In genomic region chr5:26416911-26417310, GRCh38 we compare ENCODE assay signal across 17 cellular contexts.
DNase-seq lines count a peak whose midpoint lies in the region; ATAC-seq and TF ChIP-seq lines count a peak whose summit lies in the region.
"Had no signal": no experiment of that assay in that cellular context is flagged by ENCODE, and none has a peak within 500 bp of the region (broad histone marks: within the 10 kb centered on the region; RNA-seq: fewer than 3 reads in every experiment).

No MANE protein-coding gene starts in this region.

- no peaks in the 10 kb centered on the region for H3K9me2 ChIP-seq in SU-DHL-6 (replicated peaks; ENCODE audit: insufficient read depth, low read length)

- H3K4me3 ChIP-seq in SU-DHL-6 (ENCODE audit: insufficient read depth, low read length, poor library complexity, severe bottlenecking) (no peak overlapping the region), mucosa of descending colon (no peak overlapping the region), spleen (no peak overlapping the region), aorta (ENCODE audit: low read length in 2 of 2) (no peak overlapping the region)
- H3K4me3 ChIP-seq: BLaER1 treated with 17β-estradiol and CSF1 and Interleukin-3, amounts not matched to agents 10 nM and 100 nM had no signal

- H3K9me3 ChIP-seq in SU-DHL-6 (ENCODE audit: insufficient read depth, low read length) (peaks cover 6% of the 10 kb centered on the region; the same call in 1 of the 2 replicates), mucosa of descending colon (peaks cover 32% of the 10 kb centered on the region), spleen (peaks cover 0 to 19% (median 5%) of the 10 kb centered on the region in 8 donors), aorta (ENCODE audit: control insufficient read depth, low read length) (no peaks in the 10 kb centered on the region)
- H3K9me3 ChIP-seq: BLaER1 treated with 17β-estradiol and CSF1 and Interleukin-3, amounts not matched to agents 10 nM and 100 nM had no signal

- H3K27ac ChIP-seq in SU-DHL-6 (ENCODE audit: low read depth, low read length) (no peak overlapping the region), spleen (no peak overlapping the region), aorta (ENCODE audit: low read depth in 1 of 2, low read length in 2 of 2) (no peak overlapping the region)
- H3K27ac ChIP-seq: BLaER1 treated with 17β-estradiol and CSF1 and Interleukin-3, amounts not matched to agents 10 nM and 100 nM had no signal

- WGBS in spleen, 5 donors, result 78 to 92% (median 84%) methylated on average over 2 to 5 of the region's 5 CpGs
- WGBS in aorta, 2 donors, result 85 to 90% methylated on average over 5 of the region's 5 CpGs

- H3K4me2 ChIP-seq in SU-DHL-6 (ENCODE audit: low read depth, low read length, poor library complexity, severe bottlenecking), result no peak overlapping the region
- H3K4me2 ChIP-seq: BLaER1 treated with 17β-estradiol and CSF1 and Interleukin-3, amounts not matched to agents 10 nM and 100 nM had no signal

- no peaks in the 10 kb centered on the region for H3F3A ChIP-seq in SU-DHL-6 (ENCODE audit: insufficient read depth)

- intact Hi-C loops in mucosa of descending colon (cut with DNase I, micrococcal nuclease), result no loop called here
- intact Hi-C loops in spleen (cut with DNase I; ENCODE audit: low total_unique reads), result no loop called here
- intact Hi-C loops in aorta (cut with DNase I), result no loop called here

- peak overlapping the region; percentile 31 for H2AFZ ChIP-seq in SU-DHL-6 (ENCODE audit: low read depth, low read length, severe bottlenecking)

- TF ChIP-seq POLR2A in spleen (IDR thresholded peaks at IDR 0.05), result no peak

- H3K27me3 ChIP-seq in SU-DHL-6 (ENCODE audit: low read length), result no peaks in the 10 kb centered on the region
- H3K27me3 ChIP-seq in spleen (replicated peaks in 1 of 7), result no peaks in the 10 kb centered on the region
- H3K27me3 ChIP-seq in aorta (ENCODE audit: control insufficient read depth in 1 of 2, insufficient read depth in 2 of 2, low read length in 1 of 2), result no peaks in the 10 kb centered on the region
- H3K27me3 ChIP-seq: BLaER1 treated with 17β-estradiol and CSF1 and Interleukin-3, amounts not matched to agents 10 nM and 100 nM had no signal

- H3K9ac ChIP-seq in SU-DHL-6 (ENCODE audit: low read length), result no peak overlapping the region
- H3K9ac ChIP-seq: BLaER1 treated with 17β-estradiol and CSF1 and Interleukin-3, amounts not matched to agents 10 nM and 100 nM had no signal

- no peaks in the 10 kb centered on the region for H4K20me1 ChIP-seq in SU-DHL-6 (ENCODE audit: low read depth, low read length)
- H4K20me1 ChIP-seq: BLaER1 treated with 17β-estradiol and CSF1 and Interleukin-3, amounts not matched to agents 10 nM and 100 nM had no signal

- ATAC-seq in mucosa of descending colon (peak; percentile 10), aorta (ENCODE audit: low FRiP score) (peak; percentile 64)
- ATAC-seq: CD8-positive, alpha-beta T cell; HCT116; HepG2 had no signal

- no peaks in the 10 kb centered on the region for H3K4me1 ChIP-seq in mucosa of descending colon (ENCODE audit: low read depth)
- no peaks in the 10 kb centered on the region for H3K4me1 ChIP-seq in spleen
- no peaks in the 10 kb centered on the region for H3K4me1 ChIP-seq in aorta (ENCODE audit: control insufficient read depth in 1 of 2, insufficient read depth in 2 of 2, low read length in 2 of 2)
- H3K4me1 ChIP-seq: BLaER1 treated with 17β-estradiol and CSF1 and Interleukin-3, amounts not matched to agents 10 nM and 100 nM had no signal

- no peak for TF ChIP-seq CTCF in SU-DHL-6 (IDR thresholded peaks at IDR 0.05; ENCODE audit: insufficient read depth, low read length, poor library complexity, severe bottlenecking)
- no peak for TF ChIP-seq CTCF in mucosa of descending colon (IDR thresholded peaks at IDR 0.05)
- no peak for TF ChIP-seq CTCF in spleen (IDR thresholded peaks at IDR 0.05 in 8 of 11, conservative IDR thresholded peaks at IDR 0.05 in 3 of 11)

- H3K36me3 ChIP-seq in SU-DHL-6 (ENCODE audit: low read length), result no peaks in the 10 kb centered on the region
- no peaks in the 10 kb centered on the region for H3K36me3 ChIP-seq in mucosa of descending colon (ENCODE audit: low read depth)
- no peaks in the 10 kb centered on the region for H3K36me3 ChIP-seq in spleen
- H3K36me3 ChIP-seq in aorta (ENCODE audit: control insufficient read depth in 1 of 2, insufficient read depth in 2 of 2, low read length in 1 of 2), result no peaks in the 10 kb centered on the region
- H3K36me3 ChIP-seq: BLaER1 treated with 17β-estradiol and CSF1 and Interleukin-3, amounts not matched to agents 10 nM and 100 nM had no signal

- no peaks in the 10 kb centered on the region for H3K79me2 ChIP-seq in SU-DHL-6 (ENCODE audit: insufficient read depth, low read length)

- DNase-seq in mucosa of descending colon, result no peak
- DNase-seq in spleen, result peak; percentile 70
- DNase-seq in aorta, result no peak
- DNase-seq in NCI-H1417 (lab: John Stamatoyannopoulos, UW), result no peak
- DNase-seq in NCI-H2227 treated with DMSO at 0.1 percent for 48 hours (lab: John Stamatoyannopoulos, UW), result no peak
- no peak for DNase-seq in NCI-H1694 (lab: John Stamatoyannopoulos, UW)
- DNase-seq: Calu3; CD8-positive, alpha-beta T cell; DMS79 treated with DMSO at 0.1 percent for 48 hours; GF-D8; GOT3; H7; HFFc6 had no signal
